8 cellular contexts compared by ENCODE assay signal in the genomic region with DNA sequence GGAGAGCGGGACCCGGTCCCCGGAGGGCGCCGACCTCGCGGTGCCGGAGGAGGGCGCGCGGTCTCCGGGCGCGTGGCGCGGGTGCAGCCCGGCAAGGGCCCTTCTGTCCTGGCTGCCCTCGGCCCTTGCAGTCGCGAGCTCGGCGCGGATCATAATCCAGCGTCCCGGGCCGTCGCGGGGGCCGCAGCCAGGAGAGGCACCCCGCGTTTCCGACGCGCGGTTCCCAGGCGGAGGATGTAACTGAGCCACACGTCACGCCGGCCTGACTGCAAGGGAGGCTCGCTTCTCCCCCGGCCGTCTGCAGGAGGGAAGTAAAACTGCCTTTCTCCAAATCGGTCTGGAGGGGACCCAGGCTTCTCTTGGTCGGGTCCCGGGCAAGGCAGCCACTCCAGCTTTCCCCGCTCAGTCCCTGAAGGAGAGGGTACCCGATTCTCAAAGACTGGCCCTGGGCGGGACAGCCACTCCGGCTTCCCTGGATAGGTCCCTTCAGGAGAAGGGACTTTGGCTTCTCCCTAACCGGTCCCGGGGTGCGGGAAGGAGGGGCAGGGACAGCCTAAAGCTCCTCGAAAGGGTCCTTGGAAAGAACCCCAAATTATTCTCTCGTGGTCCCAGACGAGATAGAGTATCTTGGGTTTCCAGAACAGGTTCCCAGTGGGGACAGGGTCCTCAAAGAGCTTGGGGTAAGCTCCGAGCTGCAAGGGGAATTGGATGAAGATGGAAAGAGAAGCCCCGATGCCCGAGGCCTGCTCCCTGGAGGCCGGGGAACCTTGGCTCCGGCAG. TPM values are rescaled to one million over a fixed set of nuclear protein-coding genes. Genes with fewer than 3 reads are reported as not detected.
DNase-seq lines count a peak whose midpoint lies in the region; ATAC-seq and TF ChIP-seq lines count a peak whose summit lies in the region.

No MANE protein-coding gene starts in this region.

- H3K27ac ChIP-seq in foreskin keratinocyte: no peak overlapping the region

- H3K27me3 Mint-ChIP-seq in osteocyte (ENCODE audit: unreplicated experiment): peaks cover 86% of the 10 kb centered on the region

- no peak for TF ChIP-seq CTCF in foreskin keratinocyte (conservative IDR thresholded peaks at IDR 0.05)
- TF ChIP-seq CTCF in osteocyte (IDR thresholded peaks at IDR 0.05): no peak

- H3K27me3 ChIP-seq in foreskin keratinocyte: peaks cover 100% of the 10 kb centered on the region

- no peaks in the 10 kb centered on the region for H3K9me3 Mint-ChIP-seq in osteocyte (ENCODE audit: unreplicated experiment)

- H3K36me3 Mint-ChIP-seq in osteocyte (ENCODE audit: unreplicated experiment): no peaks in the 10 kb centered on the region

- no peak overlapping the region for H3K27ac Mint-ChIP-seq in osteocyte (ENCODE audit: unreplicated experiment)

- H3K4me1 Mint-ChIP-seq in osteocyte (ENCODE audit: unreplicated experiment): peaks cover 8% of the 10 kb centered on the region

- no peaks in the 10 kb centered on the region for H3K4me1 ChIP-seq in foreskin keratinocyte

- H3K4me3 Mint-ChIP-seq in osteocyte (ENCODE audit: unreplicated experiment): no peak overlapping the region

- ATAC-seq in foreskin keratinocyte (peak; percentile 20), GM18867 (IDR thresholded peaks at IDR 0.05; ENCODE audit: unreplicated experiment) (no peak), GM18870 (IDR thresholded peaks at IDR 0.05; ENCODE audit: unreplicated experiment) (no peak), HG03139 (IDR thresholded peaks at IDR 0.05; ENCODE audit: unreplicated experiment) (no peak)

- peak; percentile 44 for DNase-seq in ELF-1 (ENCODE audit: low read depth, low spot score)
- DNase-seq in activated CD4-positive, alpha-beta T cell treated with anti-CD3 and anti-CD28 coated beads, Interleukin-2, amount 50 U/mL, for 1 hour: peak; percentile 41
- no peak for DNase-seq in foreskin keratinocyte
- DNase-seq in osteocyte (ENCODE audit: extremely low spot score, unreplicated experiment): peak; percentile 83
- DNase-seq in NCI-H187 treated with DMSO at 0.1 percent for 48 hours (lab: John Stamatoyannopoulos, UW): no peak

RNA-seq across cellular contexts. Expression of gene SPON1, which starts 0.8 kb away (rescaled TPM):
- total RNA-seq in foreskin keratinocyte: not detected in 2 replicates
- not detected in 2 replicates for polyA plus RNA-seq in foreskin keratinocyte
- 0.05 and 0.10 TPM in 2 replicates for total RNA-seq in osteocyte

Comparison
In these comparisons a context has a peak if more than half of its experiments do, and no peak if none do; other contexts are left out.
1. DNase-seq: peak in ELF-1 (single experiment), activated CD4-positive, alpha-beta T cell treated with anti-CD3 and anti-CD28 coated beads, Interleukin-2, amount 50 U/mL, for 1 hour (single experiment) and osteocyte (single experiment); none in foreskin keratinocyte (0 of 2) and NCI-H187 treated with DMSO at 0.1 percent for 48 hours (single experiment).